ENCODE assay signal across 2 cellular contexts in the genomic region with DNA sequence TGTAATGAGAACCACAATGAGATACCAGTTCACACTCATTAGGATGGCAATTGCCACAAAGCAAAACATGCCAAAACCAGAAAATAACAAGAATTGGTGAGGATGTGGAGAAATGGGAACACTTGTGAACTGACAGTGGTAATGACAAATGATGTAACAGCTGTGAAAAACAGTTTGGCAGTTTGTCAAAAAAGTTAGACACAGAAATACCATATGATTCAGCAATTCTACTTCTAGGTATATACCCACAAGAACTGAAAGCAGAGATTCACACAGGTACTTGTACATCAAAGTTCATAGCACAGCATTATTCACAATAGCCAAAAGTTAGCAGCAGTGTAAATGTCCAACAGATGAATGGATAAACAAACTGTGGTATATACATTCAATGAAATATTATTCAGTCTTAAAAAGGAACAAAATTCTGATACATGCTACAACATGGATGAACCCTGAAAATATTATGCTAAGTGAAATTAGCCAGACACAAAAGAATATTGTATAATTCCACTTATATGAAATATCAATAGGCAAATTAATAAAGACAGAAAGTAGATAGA.
TF ChIP-seq lines count a peak whose summit lies in the region.

No MANE protein-coding gene starts in this region.

TF ChIP-seq in SK-N-SH treated with all-trans-retinoic acid at 6 μM for 48 hours, 23 proteins besides CTCF, POLR2A, EP300 and RAD21 (continued from another document):
- TF ChIP-seq POU6F1 (CRISPR knock-in tag; IDR thresholded peaks at IDR 0.05; ENCODE audit: borderline replicate concordance, low read depth), result no peak
TF ChIP-seq in SK-N-SH treated with all-trans-retinoic acid at 6 μM for 48 hours: peak in this region for 1.

TF ChIP-seq in SK-N-SH, 30 proteins besides CTCF, POLR2A, EP300 and RAD21 (continued from another document):
- TF ChIP-seq EZH2phosphoT487 (IDR thresholded peaks at IDR 0.05; ENCODE audit: borderline replicate concordance, low read depth), result no peak
- TF ChIP-seq ZBTB33 (IDR thresholded peaks at IDR 0.05; ENCODE audit: borderline replicate concordance, low read depth), result no peak
- TF ChIP-seq RXRA (IDR thresholded peaks at IDR 0.05; ENCODE audit: borderline replicate concordance, low read depth), result no peak
- no peak for TF ChIP-seq TAF1 (IDR thresholded peaks at IDR 0.05; ENCODE audit: borderline replicate concordance, low read depth, low read length)
- TF ChIP-seq FOSL2 (IDR thresholded peaks at IDR 0.05; ENCODE audit: borderline replicate concordance, low read depth), result no peak
- no peak for TF ChIP-seq RCOR1 (IDR thresholded peaks at IDR 0.05; ENCODE audit: low read length)
- TF ChIP-seq TEAD4 (IDR thresholded peaks at IDR 0.05; ENCODE audit: borderline replicate concordance, insufficient read depth), result no peak
- no peak for TF ChIP-seq MEF2A (IDR thresholded peaks at IDR 0.05; ENCODE audit: borderline replicate concordance, low read depth)
- no peak for TF ChIP-seq SMC3 (IDR thresholded peaks at IDR 0.05; ENCODE audit: low read depth, low read length)
- no peak for TF ChIP-seq YY1 (IDR thresholded peaks at IDR 0.05; ENCODE audit: low read depth)
- TF ChIP-seq, protein P1, sequence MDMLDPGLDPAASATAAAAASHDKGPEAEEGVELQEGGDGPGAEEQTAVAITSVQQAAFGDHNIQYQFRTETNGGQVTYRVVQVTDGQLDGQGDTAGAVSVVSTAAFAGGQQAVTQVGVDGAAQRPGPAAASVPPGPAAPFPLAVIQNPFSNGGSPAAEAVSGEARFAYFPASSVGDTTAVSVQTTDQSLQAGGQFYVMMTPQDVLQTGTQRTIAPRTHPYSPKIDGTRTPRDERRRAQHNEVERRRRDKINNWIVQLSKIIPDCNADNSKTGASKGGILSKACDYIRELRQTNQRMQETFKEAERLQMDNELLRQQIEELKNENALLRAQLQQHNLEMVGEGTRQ (IDR thresholded peaks at IDR 0.05; ENCODE audit: borderline replicate concordance, low read depth, low read length), result no peak
- no peak for TF ChIP-seq MAX (IDR thresholded peaks at IDR 0.05; ENCODE audit: low read depth)
